ENCODE assay signal across 8 cellular contexts in genomic region chr3:52536369-52537164, GRCh38.
DNase-seq lines count a peak whose midpoint lies in the region; TF ChIP-seq lines count a peak whose summit lies in the region.

TSS of gene UQCC5 (plus strand) at chr3:52536605. CDS start at chr3:52536756, 151 bp downstream.

- H3F3A ChIP-seq in MM.1S (ENCODE audit: insufficient read depth, low read length) = peaks cover 25% of the 10 kb centered on the region

- H3K79me2 ChIP-seq in MM.1S (ENCODE audit: low read length) = peaks cover 51% of the 10 kb centered on the region

- H3K27me3 Mint-ChIP-seq in nephron progenitor cell (ENCODE audit: low read depth, poor library complexity) = no peaks in the 10 kb centered on the region
- no peaks in the 10 kb centered on the region for H3K27me3 Mint-ChIP-seq in stimulated activated naive CD8-positive, alpha-beta T cell treated with anti-CD3 and anti-CD28 coated beads, Interleukin-15, Interleukin-2, amounts not matched to agents 100 ng/mL and 50 ng/mL, for 24 hours

- H3K4me1 Mint-ChIP-seq in nephron progenitor cell = peaks cover 63% of the 10 kb centered on the region
- H3K4me1 Mint-ChIP-seq in stimulated activated naive CD8-positive, alpha-beta T cell treated with anti-CD3 and anti-CD28 coated beads, Interleukin-15, Interleukin-2, amounts not matched to agents 100 ng/mL and 50 ng/mL, for 24 hours (ENCODE audit: low read depth) = peaks cover 48% of the 10 kb centered on the region

- H3K4me2 ChIP-seq in MM.1S (ENCODE audit: low read depth, low read length) = peak within 1 kb of the TSS; percentile 87

- peaks cover 6% of the 10 kb centered on the region; the same call in 1 of the 2 replicates for H3K36me3 ChIP-seq in MM.1S (replicated peaks; ENCODE audit: insufficient read depth, low read length)

- H3K4me3 Mint-ChIP-seq in nephron progenitor cell = peak within 1 kb of the TSS; percentile 99
- H3K4me3 Mint-ChIP-seq in stimulated activated naive CD8-positive, alpha-beta T cell treated with anti-CD3 and anti-CD28 coated beads, Interleukin-15, Interleukin-2, amounts not matched to agents 100 ng/mL and 50 ng/mL, for 24 hours = peak within 1 kb of the TSS; percentile 100

- H2AFZ ChIP-seq in MM.1S (ENCODE audit: low read length) = peak within 1 kb of the TSS; percentile 79

- H3K36me3 Mint-ChIP-seq in nephron progenitor cell (ENCODE audit: low read depth) = peaks cover 23% of the 10 kb centered on the region
- peaks cover 45% of the 10 kb centered on the region for H3K36me3 Mint-ChIP-seq in stimulated activated naive CD8-positive, alpha-beta T cell treated with anti-CD3 and anti-CD28 coated beads, Interleukin-15, Interleukin-2, amounts not matched to agents 100 ng/mL and 50 ng/mL, for 24 hours (ENCODE audit: low read depth)

- peak; percentile 99 for DNase-seq in GDM1 (lab: John Stamatoyannopoulos, UW)
- DNase-seq in HCEC 1CT = peak; percentile 98
- DNase-seq in MM.1S = peak; percentile 99
- peak; percentile 92 for DNase-seq in SHP77 treated with DMSO at 0.1 percent for 48 hours (lab: John Stamatoyannopoulos, UW)
- DNase-seq in activated gamma-delta T cell (lab: John Stamatoyannopoulos, UW) = peak; percentile 96
- peak; percentile 97 for DNase-seq in fibroblast of the conjunctiva (ENCODE audit: low read depth)
- DNase-seq in nephron progenitor cell = peak; percentile 96

- peaks cover 18% of the 10 kb centered on the region for H3K4me1 ChIP-seq in MM.1S (ENCODE audit: low read length)

- H3K9me2 ChIP-seq in MM.1S (replicated peaks; ENCODE audit: insufficient read depth, low read length) = no peaks in the 10 kb centered on the region

- no peaks in the 10 kb centered on the region for H3K27me3 ChIP-seq in MM.1S (replicated peaks; ENCODE audit: insufficient read depth, low read length)

- peak within 1 kb of the TSS; percentile 96 for H3K4me3 ChIP-seq in MM.1S (ENCODE audit: low read length)

- no peaks in the 10 kb centered on the region for H3K9me3 ChIP-seq in MM.1S (replicated peaks; ENCODE audit: insufficient read depth, low read length)

- peak within 1 kb of the TSS; percentile 94 for H3K9ac ChIP-seq in MM.1S (ENCODE audit: low read length)

- peak within 1 kb of the TSS; percentile 72 for H3K27ac ChIP-seq in MM.1S (ENCODE audit: low read length)

- no peaks in the 10 kb centered on the region; the same call in 1 of the 2 replicates for H4K20me1 ChIP-seq in MM.1S (ENCODE audit: insufficient read depth, low read length)

- TF ChIP-seq CTCF in MM.1S (IDR thresholded peaks at IDR 0.05; ENCODE audit: low read length) (no peak), nephron progenitor cell (IDR thresholded peaks at IDR 0.05) (no peak)

- H3K9me3 Mint-ChIP-seq in nephron progenitor cell = no peaks in the 10 kb centered on the region
- no peaks in the 10 kb centered on the region for H3K9me3 Mint-ChIP-seq in stimulated activated naive CD8-positive, alpha-beta T cell treated with anti-CD3 and anti-CD28 coated beads, Interleukin-15, Interleukin-2, amounts not matched to agents 100 ng/mL and 50 ng/mL, for 24 hours

- H3K27ac Mint-ChIP-seq in nephron progenitor cell = peak within 1 kb of the TSS; percentile 100
- H3K27ac Mint-ChIP-seq in stimulated activated naive CD8-positive, alpha-beta T cell treated with anti-CD3 and anti-CD28 coated beads, Interleukin-15, Interleukin-2, amounts not matched to agents 100 ng/mL and 50 ng/mL, for 24 hours = peak within 1 kb of the TSS; percentile 98

Comparison
In these comparisons a context has a peak if more than half of its experiments do, and no peak if none do; other contexts are left out.
1. Peak in every context shown above with its lines: DNase-seq, H3K4me3 ChIP-seq and H3K27ac ChIP-seq.